Comparison of ENCODE assay signal across 9 cellular contexts in the genomic region with DNA sequence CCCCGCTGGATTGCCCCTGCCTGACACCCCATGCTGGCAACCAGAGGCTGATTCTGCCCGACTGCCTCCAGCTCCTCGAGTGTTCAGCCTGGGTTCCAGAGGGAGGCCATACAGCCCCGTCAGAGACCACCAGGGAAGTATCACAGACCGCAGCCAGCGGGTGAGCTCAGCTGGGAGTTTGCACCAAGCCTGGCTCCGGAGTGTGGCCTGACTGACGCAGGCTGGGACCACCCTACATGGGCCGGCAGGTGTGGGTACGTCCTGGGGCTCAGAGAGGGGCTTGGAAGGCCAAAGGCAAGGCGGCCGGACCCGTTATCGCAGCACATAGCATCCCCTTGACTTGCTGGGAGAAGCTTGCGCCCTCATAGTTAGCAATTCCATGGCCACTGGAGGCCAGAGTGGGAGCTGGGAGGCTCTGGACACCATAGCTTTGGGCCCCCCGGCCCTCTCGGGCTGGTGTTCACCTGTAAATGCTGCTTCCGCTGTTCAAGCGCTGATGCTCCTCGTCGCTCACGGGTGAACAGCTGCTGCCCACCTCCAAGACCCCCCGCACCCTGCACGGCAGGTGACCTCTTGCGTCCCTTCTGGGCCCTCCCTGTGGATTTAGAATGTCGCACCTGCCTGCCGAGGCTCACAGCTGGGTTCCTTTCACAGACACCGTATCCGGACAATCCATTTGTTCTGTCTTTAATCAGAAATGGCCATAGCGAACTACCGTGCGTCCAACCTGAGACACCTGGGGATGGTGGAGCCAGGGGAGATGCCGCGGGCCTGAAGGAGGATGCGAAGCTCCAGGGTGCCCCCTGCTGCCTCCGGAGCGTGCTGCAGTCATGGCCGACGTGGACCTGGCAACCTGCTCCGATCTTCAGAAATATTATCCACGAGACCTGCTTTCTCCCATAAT. TPM values are rescaled to one million over a fixed set of nuclear protein-coding genes. Genes with fewer than 3 reads are reported as not detected.
DNase-seq lines count a peak whose midpoint lies in the region; ATAC-seq and TF ChIP-seq lines count a peak whose summit lies in the region.
"Had no signal": no experiment of that assay in that cellular context is flagged by ENCODE, and none has a peak within 500 bp of the region (broad histone marks: within the 10 kb centered on the region; RNA-seq: fewer than 3 reads in every experiment).

No MANE protein-coding gene starts in this region.

- ATAC-seq in GM18502 (IDR thresholded peaks at IDR 0.05; ENCODE audit: poor library complexity, unreplicated experiment) (peak; percentile 56), sciatic nerve (peak; percentile 38), GM19455 (IDR thresholded peaks at IDR 0.05; ENCODE audit: unreplicated experiment) (no peak)

- no peak overlapping the region for H3K4me3 Mint-ChIP-seq in glutamatergic neuron (ENCODE audit: unreplicated experiment)

- intact Hi-C loops in sciatic nerve (cut with DNase I): no loop called here

- TF ChIP-seq CTCF in 22Rv1 (IDR thresholded peaks at IDR 0.05): peak; percentile 90
- peak; percentile 79 for TF ChIP-seq CTCF in glutamatergic neuron (IDR thresholded peaks at IDR 0.05; ENCODE audit: partially characterized antibody, unreplicated experiment)

- H3K9me3 Mint-ChIP-seq in glutamatergic neuron (ENCODE audit: unreplicated experiment): peaks cover 2% of the 10 kb centered on the region

- DNase-seq in NAMALWA (ENCODE audit: low spot score) (peak; percentile 65), SHP77 treated with DMSO at 0.1 percent for 48 hours (lab: John Stamatoyannopoulos, UW) (peak; percentile 44), glutamatergic neuron (peak; percentile 89), sciatic nerve (ENCODE audit: low spot score) (peak; percentile 77)
- peak; percentile 75 for DNase-seq in activated naive CD4-positive, alpha-beta T cell treated with Interleukin-2 at 50 U/mL for 16 hours

- peaks cover 3% of the 10 kb centered on the region for H3K4me1 Mint-ChIP-seq in glutamatergic neuron (ENCODE audit: low read depth, unreplicated experiment)

- peaks cover 9% of the 10 kb centered on the region for H3K27me3 Mint-ChIP-seq in glutamatergic neuron (ENCODE audit: unreplicated experiment)

- H3K27ac Mint-ChIP-seq in glutamatergic neuron (ENCODE audit: unreplicated experiment): no peak overlapping the region

- H3K36me3 Mint-ChIP-seq in glutamatergic neuron (ENCODE audit: unreplicated experiment): peaks cover 3% of the 10 kb centered on the region

- no peak overlapping the region for H3K27ac ChIP-seq in 22Rv1
- H3K27ac ChIP-seq: BLaER1 treated with 17β-estradiol and CSF1 and Interleukin-3, amounts not matched to agents 10 nM and 100 nM had no signal

RNA-seq across cellular contexts. Expression of gene SLC66A3, which starts 31.2 kb away (rescaled TPM):
- total RNA-seq in glutamatergic neuron (ENCODE audit: unreplicated experiment) (10.9 TPM), sciatic nerve (47.7 TPM)
